In the genomic region with DNA sequence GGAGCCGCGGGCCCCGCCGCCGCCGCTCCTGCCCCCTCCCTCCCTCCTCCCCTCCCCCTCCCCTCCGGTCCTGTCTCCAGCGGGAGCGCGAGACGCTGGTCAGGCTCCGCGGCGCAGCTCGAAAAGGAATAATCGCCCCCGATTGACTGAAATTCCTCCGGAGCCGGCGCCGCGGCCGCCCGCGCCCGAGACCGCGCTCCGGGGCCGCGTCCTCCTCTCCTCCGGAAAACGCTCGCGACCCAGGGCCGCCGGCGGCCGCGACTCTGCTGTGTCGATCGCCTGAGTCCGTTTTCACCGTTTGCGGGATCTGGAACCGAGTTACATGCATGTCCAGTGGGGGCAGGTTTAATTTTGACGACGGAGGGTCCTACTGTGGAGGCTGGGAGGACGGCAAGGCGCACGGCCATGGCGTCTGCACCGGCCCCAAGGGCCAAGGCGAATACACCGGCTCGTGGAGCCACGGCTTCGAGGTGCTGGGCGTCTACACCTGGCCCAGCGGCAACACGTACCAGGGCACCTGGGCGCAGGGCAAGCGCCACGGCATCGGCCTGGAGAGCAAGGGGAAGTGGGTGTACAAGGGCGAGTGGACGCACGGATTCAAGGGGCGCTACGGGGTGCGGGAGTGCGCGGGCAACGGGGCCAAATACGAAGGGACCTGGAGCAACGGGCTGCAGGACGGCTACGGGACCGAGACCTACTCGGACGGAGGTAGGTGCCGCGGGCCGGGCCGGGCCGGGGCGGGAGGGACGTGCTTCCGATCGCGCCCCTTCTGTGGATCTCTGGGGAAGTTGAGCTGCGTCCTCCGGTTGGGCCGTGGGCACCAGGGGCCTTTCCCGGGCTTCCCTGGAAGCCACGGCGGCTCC, we compare ENCODE assay signal across 11 cellular contexts. TPM values are rescaled to one million over a fixed set of nuclear protein-coding genes. Genes with fewer than 3 reads are reported as not detected.
DNase-seq lines count a peak whose midpoint lies in the region; ATAC-seq and TF ChIP-seq lines count a peak whose summit lies in the region.
"Had no signal": no experiment of that assay in that cellular context is flagged by ENCODE, and none has a peak within 500 bp of the region (broad histone marks: within the 10 kb centered on the region; RNA-seq: fewer than 3 reads in every experiment).

No MANE protein-coding gene starts in this region.

- no peak for ATAC-seq in HG02763 (IDR thresholded peaks at IDR 0.05; ENCODE audit: unreplicated experiment)

- POLR2A ChIA-PET in HEK293 (lab: Yijun Ruan, JAX), result no interaction called here

- intact Hi-C loops in tibial artery (cut with DNase I; ENCODE audit: low total_unique reads), result no loop called here

- H3K27me3 Mint-ChIP-seq in neural crest cell (ENCODE audit: low read depth), result peaks cover 51% of the 10 kb centered on the region

- DNase-seq in NCI-H1105 treated with DMSO at 0.1 percent for 48 hours (lab: John Stamatoyannopoulos, UW), result peak; percentile 0
- DNase-seq in NCI-H1105 (lab: John Stamatoyannopoulos, UW), result no peak
- peak; percentile 64 for DNase-seq in cerebellum (ENCODE audit: low spot score)
- no peak for DNase-seq in neural crest cell (ENCODE audit: low read depth, low spot score)
- DNase-seq in NCI-H1048 (lab: John Stamatoyannopoulos, UW), result no peak
- DNase-seq in tibial artery, result no peak
- DNase-seq: NCI-H510A treated with DMSO at 0.1 percent for 48 hours had no signal

- H3K4me1 Mint-ChIP-seq in neural crest cell, result peaks cover 11% of the 10 kb centered on the region

- H3K36me3 ChIP-seq in HEK293 (ENCODE audit: control insufficient read depth in 2 of 2, insufficient read depth in 1 of 2, low read length in 2 of 2) (peaks cover 0 to 4% of the 10 kb centered on the region in 2 experiments; a peak in 1 of 3 replicates), tibial artery (no peaks in the 10 kb centered on the region)

- no peaks in the 10 kb centered on the region for H3K9me3 Mint-ChIP-seq in neural crest cell

- H3K4me3 ChIP-seq in HEK293 (ENCODE audit: low read depth, low read length) (peak overlapping the region; percentile 62), tibial artery (peak overlapping the region in 1 of 2 donors; percentile 29)

- H3K9me3 ChIP-seq in HEK293 (ENCODE audit: control insufficient read depth, insufficient read depth, low read depth, low read length) (no peaks in the 10 kb centered on the region), tibial artery (peaks cover 0 to 8% (median 5%) of the 10 kb centered on the region in 3 donors)

- no peak overlapping the region for H3K27ac Mint-ChIP-seq in neural crest cell (ENCODE audit: unreplicated experiment)

- H3K4me1 ChIP-seq in HEK293 (ENCODE audit: control insufficient read depth, insufficient read depth, low read length) (no peaks in the 10 kb centered on the region), tibial artery (peaks cover 0 to 19% (median 12%) of the 10 kb centered on the region in 4 donors)

- CTCF ChIA-PET in HEK293 (lab: Yijun Ruan, JAX), result interaction anchor here (0.6 kb wide), 1 partner anchor 22 kb away, joined by 3 read pairs; no protein-coding TSS in a partner anchor

- peaks cover 2 to 94% of the 10 kb centered on the region in 2 donors for H3K27me3 ChIP-seq in tibial artery

- H3K36me3 Mint-ChIP-seq in neural crest cell (ENCODE audit: low read depth), result peaks cover 4% of the 10 kb centered on the region

- H3K4me3 Mint-ChIP-seq in neural crest cell, result peak overlapping the region; percentile 93

- TF ChIP-seq CTCF in HEK293 (tag by site-specific recombination; IDR thresholded peaks at IDR 0.05) (peak; percentile 51), neural crest cell (conservative IDR thresholded peaks at IDR 0.05) (no peak), tibial artery (IDR thresholded peaks at IDR 0.05) (no peak)

- H3K27ac ChIP-seq in HEK293 (ENCODE audit: extremely low read depth, low read depth, low read length) (peak overlapping the region; percentile 53; the same call in 1 of the 2 replicates), tibial artery (no peak overlapping the region)
- H3K27ac ChIP-seq: VCaP had no signal

TF ChIP-seq in HEK293, 187 proteins besides CTCF, POLR2A, EP300 and RAD21 (continues in another document):
- TF ChIP-seq ZNF76 (tag by site-specific recombination; IDR thresholded peaks at IDR 0.05; ENCODE audit: borderline replicate concordance, low read depth) (no peak), ZBTB20 (tag by site-specific recombination; IDR thresholded peaks at IDR 0.05) (peak; percentile 84; the same call in 1 of the 2 replicates), KLF9 (tag by site-specific recombination; IDR thresholded peaks at IDR 0.05; ENCODE audit: low read depth) (no peak), SETDB1 (IDR thresholded peaks at IDR 0.05; ENCODE audit: insufficient read length, low read length) (no peak), ZNF311 (tag by site-specific recombination; IDR thresholded peaks at IDR 0.05; ENCODE audit: borderline replicate concordance) (no peak), ZBTB7A (tag by site-specific recombination; IDR thresholded peaks at IDR 0.05; ENCODE audit: low read depth) (no peak), ZNF239 (tag by site-specific recombination; IDR thresholded peaks at IDR 0.05) (no peak), ZNF777 (tag by site-specific recombination; IDR thresholded peaks at IDR 0.05; ENCODE audit: borderline replicate concordance) (peak; percentile 83), ZXDB (tag by site-specific recombination; IDR thresholded peaks at IDR 0.05) (0 out of 2 replicates have a peak, but pooled peaks have one; percentile 21), ZNF335 (tag by site-specific recombination; conservative IDR thresholded peaks at IDR 0.05) (peak; percentile 59)
- TF ChIP-seq, protein P1, sequence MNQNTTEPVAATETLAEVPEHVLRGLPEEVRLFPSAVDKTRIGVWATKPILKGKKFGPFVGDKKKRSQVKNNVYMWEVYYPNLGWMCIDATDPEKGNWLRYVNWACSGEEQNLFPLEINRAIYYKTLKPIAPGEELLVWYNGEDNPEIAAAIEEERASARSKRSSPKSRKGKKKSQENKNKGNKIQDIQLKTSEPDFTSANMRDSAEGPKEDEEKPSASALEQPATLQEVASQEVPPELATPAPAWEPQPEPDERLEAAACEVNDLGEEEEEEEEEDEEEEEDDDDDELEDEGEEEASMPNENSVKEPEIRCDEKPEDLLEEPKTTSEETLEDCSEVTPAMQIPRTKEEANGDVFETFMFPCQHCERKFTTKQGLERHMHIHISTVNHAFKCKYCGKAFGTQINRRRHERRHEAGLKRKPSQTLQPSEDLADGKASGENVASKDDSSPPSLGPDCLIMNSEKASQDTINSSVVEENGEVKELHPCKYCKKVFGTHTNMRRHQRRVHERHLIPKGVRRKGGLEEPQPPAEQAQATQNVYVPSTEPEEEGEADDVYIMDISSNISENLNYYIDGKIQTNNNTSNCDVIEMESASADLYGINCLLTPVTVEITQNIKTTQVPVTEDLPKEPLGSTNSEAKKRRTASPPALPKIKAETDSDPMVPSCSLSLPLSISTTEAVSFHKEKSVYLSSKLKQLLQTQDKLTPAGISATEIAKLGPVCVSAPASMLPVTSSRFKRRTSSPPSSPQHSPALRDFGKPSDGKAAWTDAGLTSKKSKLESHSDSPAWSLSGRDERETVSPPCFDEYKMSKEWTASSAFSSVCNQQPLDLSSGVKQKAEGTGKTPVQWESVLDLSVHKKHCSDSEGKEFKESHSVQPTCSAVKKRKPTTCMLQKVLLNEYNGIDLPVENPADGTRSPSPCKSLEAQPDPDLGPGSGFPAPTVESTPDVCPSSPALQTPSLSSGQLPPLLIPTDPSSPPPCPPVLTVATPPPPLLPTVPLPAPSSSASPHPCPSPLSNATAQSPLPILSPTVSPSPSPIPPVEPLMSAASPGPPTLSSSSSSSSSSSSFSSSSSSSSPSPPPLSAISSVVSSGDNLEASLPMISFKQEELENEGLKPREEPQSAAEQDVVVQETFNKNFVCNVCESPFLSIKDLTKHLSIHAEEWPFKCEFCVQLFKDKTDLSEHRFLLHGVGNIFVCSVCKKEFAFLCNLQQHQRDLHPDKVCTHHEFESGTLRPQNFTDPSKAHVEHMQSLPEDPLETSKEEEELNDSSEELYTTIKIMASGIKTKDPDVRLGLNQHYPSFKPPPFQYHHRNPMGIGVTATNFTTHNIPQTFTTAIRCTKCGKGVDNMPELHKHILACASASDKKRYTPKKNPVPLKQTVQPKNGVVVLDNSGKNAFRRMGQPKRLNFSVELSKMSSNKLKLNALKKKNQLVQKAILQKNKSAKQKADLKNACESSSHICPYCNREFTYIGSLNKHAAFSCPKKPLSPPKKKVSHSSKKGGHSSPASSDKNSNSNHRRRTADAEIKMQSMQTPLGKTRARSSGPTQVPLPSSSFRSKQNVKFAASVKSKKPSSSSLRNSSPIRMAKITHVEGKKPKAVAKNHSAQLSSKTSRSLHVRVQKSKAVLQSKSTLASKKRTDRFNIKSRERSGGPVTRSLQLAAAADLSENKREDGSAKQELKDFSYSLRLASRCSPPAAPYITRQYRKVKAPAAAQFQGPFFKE (tag by site-specific recombination; IDR thresholded peaks at IDR 0.05; ENCODE audit: borderline replicate concordance), result peak; percentile 61; the same call in 1 of the 2 replicates
- TF ChIP-seq, protein P2, sequence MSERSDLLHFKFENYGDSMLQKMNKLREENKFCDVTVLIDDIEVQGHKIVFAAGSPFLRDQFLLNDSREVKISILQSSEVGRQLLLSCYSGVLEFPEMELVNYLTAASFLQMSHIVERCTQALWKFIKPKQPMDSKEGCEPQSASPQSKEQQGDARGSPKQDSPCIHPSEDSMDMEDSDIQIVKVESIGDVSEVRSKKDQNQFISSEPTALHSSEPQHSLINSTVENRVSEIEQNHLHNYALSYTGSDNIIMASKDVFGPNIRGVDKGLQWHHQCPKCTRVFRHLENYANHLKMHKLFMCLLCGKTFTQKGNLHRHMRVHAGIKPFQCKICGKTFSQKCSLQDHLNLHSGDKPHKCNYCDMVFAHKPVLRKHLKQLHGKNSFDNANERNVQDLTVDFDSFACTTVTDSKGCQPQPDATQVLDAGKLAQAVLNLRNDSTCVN (tag by site-specific recombination; optimal IDR thresholded peaks at IDR 0.05), result peak; percentile 75

RNA-seq across cellular contexts. Expression of a gene that starts 0.7 kb away (rescaled TPM):
- 21.4 TPM for total RNA-seq in cerebellum
- total RNA-seq in neural crest cell, result 9.1 and 9.5 TPM in 2 replicates
- total RNA-seq: mononuclear cell had no signal

Comparison
In these comparisons a context has a peak if more than half of its experiments do, and no peak if none do; other contexts are left out.
1. DNase-seq: peak in NCI-H1105 treated with DMSO at 0.1 percent for 48 hours (single experiment) and cerebellum (single experiment); none in NCI-H1105 (single experiment), neural crest cell (single experiment), NCI-H1048 (single experiment) and tibial artery (0 of 2).